1 cellular context compared by ENCODE assay signal in the genomic region with DNA sequence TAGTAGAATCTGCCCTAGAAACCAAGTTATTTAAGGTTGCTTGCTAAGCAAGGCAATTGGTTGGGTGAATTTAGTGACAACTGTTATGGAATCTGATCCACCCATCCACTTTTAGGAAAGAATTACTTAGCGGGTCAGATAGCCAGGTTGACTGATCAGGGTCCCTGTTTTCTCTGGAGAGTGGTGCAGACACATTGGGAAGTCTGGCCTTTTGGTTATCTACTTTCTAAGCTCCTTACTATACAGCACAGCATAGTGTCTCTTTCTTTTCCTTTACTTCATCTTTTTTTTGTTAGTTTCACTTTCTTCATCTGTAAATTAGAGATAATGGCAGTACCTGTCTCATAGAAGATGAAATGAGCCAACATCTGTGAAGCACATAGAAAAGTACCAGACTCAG.
TF ChIP-seq lines count a peak whose summit lies in the region.

No MANE protein-coding gene starts in this region.

TF ChIP-seq in SK-N-SH, 30 proteins besides CTCF, POLR2A, EP300 and RAD21 (continued from another document):
- TF ChIP-seq, protein P1, sequence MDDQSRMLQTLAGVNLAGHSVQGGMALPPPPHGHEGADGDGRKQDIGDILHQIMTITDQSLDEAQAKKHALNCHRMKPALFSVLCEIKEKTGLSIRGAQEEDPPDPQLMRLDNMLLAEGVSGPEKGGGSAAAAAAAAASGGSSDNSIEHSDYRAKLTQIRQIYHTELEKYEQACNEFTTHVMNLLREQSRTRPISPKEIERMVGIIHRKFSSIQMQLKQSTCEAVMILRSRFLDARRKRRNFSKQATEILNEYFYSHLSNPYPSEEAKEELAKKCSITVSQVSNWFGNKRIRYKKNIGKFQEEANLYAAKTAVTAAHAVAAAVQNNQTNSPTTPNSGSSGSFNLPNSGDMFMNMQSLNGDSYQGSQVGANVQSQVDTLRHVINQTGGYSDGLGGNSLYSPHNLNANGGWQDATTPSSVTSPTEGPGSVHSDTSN (IDR thresholded peaks at IDR 0.05): no peak
- TF ChIP-seq MEF2A (IDR thresholded peaks at IDR 0.05; ENCODE audit: borderline replicate concordance, low read depth): no peak
- TF ChIP-seq, protein P2, sequence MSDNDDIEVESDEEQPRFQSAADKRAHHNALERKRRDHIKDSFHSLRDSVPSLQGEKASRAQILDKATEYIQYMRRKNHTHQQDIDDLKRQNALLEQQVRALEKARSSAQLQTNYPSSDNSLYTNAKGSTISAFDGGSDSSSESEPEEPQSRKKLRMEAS (IDR thresholded peaks at IDR 0.05; ENCODE audit: low read depth): no peak
- no peak for TF ChIP-seq RXRA (IDR thresholded peaks at IDR 0.05; ENCODE audit: borderline replicate concordance, low read depth)
- no peak for TF ChIP-seq RCOR1 (IDR thresholded peaks at IDR 0.05; ENCODE audit: low read length)
- TF ChIP-seq RFX5 (IDR thresholded peaks at IDR 0.05; ENCODE audit: low read length): no peak
- no peak for TF ChIP-seq FOSL2 (IDR thresholded peaks at IDR 0.05; ENCODE audit: borderline replicate concordance, low read depth)
- no peak for TF ChIP-seq CHD2 (IDR thresholded peaks at IDR 0.05; ENCODE audit: low read length, partially characterized antibody)
- no peak for TF ChIP-seq FOXJ3 (CRISPR knock-in tag; IDR thresholded peaks at IDR 0.05)
- TF ChIP-seq, protein P3, sequence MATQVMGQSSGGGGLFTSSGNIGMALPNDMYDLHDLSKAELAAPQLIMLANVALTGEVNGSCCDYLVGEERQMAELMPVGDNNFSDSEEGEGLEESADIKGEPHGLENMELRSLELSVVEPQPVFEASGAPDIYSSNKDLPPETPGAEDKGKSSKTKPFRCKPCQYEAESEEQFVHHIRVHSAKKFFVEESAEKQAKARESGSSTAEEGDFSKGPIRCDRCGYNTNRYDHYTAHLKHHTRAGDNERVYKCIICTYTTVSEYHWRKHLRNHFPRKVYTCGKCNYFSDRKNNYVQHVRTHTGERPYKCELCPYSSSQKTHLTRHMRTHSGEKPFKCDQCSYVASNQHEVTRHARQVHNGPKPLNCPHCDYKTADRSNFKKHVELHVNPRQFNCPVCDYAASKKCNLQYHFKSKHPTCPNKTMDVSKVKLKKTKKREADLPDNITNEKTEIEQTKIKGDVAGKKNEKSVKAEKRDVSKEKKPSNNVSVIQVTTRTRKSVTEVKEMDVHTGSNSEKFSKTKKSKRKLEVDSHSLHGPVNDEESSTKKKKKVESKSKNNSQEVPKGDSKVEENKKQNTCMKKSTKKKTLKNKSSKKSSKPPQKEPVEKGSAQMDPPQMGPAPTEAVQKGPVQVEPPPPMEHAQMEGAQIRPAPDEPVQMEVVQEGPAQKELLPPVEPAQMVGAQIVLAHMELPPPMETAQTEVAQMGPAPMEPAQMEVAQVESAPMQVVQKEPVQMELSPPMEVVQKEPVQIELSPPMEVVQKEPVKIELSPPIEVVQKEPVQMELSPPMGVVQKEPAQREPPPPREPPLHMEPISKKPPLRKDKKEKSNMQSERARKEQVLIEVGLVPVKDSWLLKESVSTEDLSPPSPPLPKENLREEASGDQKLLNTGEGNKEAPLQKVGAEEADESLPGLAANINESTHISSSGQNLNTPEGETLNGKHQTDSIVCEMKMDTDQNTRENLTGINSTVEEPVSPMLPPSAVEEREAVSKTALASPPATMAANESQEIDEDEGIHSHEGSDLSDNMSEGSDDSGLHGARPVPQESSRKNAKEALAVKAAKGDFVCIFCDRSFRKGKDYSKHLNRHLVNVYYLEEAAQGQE (IDR thresholded peaks at IDR 0.05; ENCODE audit: low read depth, low read length): no peak
